ENCODE assay signal across 11 cellular contexts in the genomic region with DNA sequence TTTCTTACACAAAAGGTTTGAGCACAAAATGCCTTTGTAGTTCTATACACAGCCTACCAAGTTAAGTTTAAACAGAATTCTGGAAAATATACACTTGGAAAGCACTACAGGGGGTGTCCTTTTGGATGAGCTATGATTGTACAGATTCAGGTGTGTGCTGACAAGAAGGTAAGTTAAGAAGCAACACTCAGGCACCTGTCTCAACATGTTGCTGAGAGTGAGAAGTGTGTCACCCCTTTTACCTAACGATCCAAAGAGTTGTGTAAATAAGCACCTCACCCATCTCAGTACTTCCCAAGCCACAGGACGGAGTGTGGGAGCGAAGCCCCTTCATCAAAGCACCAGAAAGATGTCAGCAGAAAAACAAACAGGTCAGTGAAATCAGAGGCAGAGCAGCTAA.
"Had no signal": no experiment of that assay in that cellular context is flagged by ENCODE, and none has a peak within 500 bp of the region (broad histone marks: within the 10 kb centered on the region; RNA-seq: fewer than 3 reads in every experiment).

No MANE protein-coding gene starts in this region.

- H3K27me3 ChIP-seq: brain microvascular endothelial cell, dorsolateral prefrontal cortex, sigmoid colon, stomach had no signal

- H3K27ac ChIP-seq: brain microvascular endothelial cell, psoas muscle, sigmoid colon, stomach, thoracic aorta had no signal

- H3K36me3 ChIP-seq: brain microvascular endothelial cell, thoracic aorta had no signal

- H3K4me3 ChIP-seq: psoas muscle, sigmoid colon, stomach, thoracic aorta had no signal

- H3K9me3 ChIP-seq: psoas muscle, sigmoid colon, stomach, thoracic aorta had no signal

- H3K4me1 ChIP-seq: psoas muscle, sigmoid colon, stomach had no signal

- DNase-seq: activated CD4-positive, alpha-beta T cell treated with anti-CD3 and anti-CD28 coated beads, Interleukin-2, amount 10 ng/mL, durations not matched to agents 7 days and 5 days; activated gamma-delta T cell treated with Interleukin-2 at 50 U/mL for 16 hours; activated naive CD8-positive, alpha-beta T cell treated with anti-CD3 and anti-CD28 coated beads, Interleukin-2, amount 10 ng/mL, durations not matched to agents 7 days and 5 days; brain microvascular endothelial cell; endodermal cell; psoas muscle; sigmoid colon; stimulated activated CD4-positive, alpha-beta T cell treated with anti-CD3 and anti-CD28 coated beads, Interleukin-2, amount 100 ng/mL, for 24 hours; stomach had no signal
